In genomic region chr5:54785729-54786548, GRCh38 we compare ENCODE assay signal across 8 cellular contexts.
DNase-seq lines count a peak whose midpoint lies in the region; ATAC-seq and TF ChIP-seq lines count a peak whose summit lies in the region.

No MANE protein-coding gene starts in this region.

- H3K27me3 Mint-ChIP-seq in WTC11 (ENCODE audit: low read depth) = no peaks in the 10 kb centered on the region; the same call in 1 of the 2 replicates

- H3K4me3 Mint-ChIP-seq in WTC11 = no peak overlapping the region

- POLR2A ChIA-PET in WTC11 (lab: Charles Lee) = no interaction called here

- no peak overlapping the region for H3K27ac Mint-ChIP-seq in WTC11

- no peaks in the 10 kb centered on the region for H3K4me1 Mint-ChIP-seq in WTC11

- H3K36me3 Mint-ChIP-seq in WTC11 = no peaks in the 10 kb centered on the region

- peaks cover 31% of the 10 kb centered on the region for H3K9me3 Mint-ChIP-seq in WTC11

- no peak for TF ChIP-seq CTCF in WTC11 (IDR thresholded peaks at IDR 0.05)

- ATAC-seq in GM18508 (IDR thresholded peaks at IDR 0.05; ENCODE audit: insufficient read depth, unreplicated experiment) (peak; percentile 68), HG03066 (IDR thresholded peaks at IDR 0.05; ENCODE audit: low read depth, unreplicated experiment) (peak; percentile 90), WTC11 (peak; percentile 47), left lobe of liver (peak; percentile 93)

- DNase-seq in WTC11 (ENCODE audit: low spot score) = no peak
- DNase-seq in left lobe of liver (ENCODE audit: low spot score) = peak; percentile 73
- DNase-seq in NCI-H1436 (lab: John Stamatoyannopoulos, UW) = no peak
- no peak for DNase-seq in NCI-H748 treated with DMSO at 0.1 percent for 48 hours (lab: John Stamatoyannopoulos, UW)
- no peak for DNase-seq in activated T-cell treated with anti-CD3 and anti-CD28 coated beads, Interleukin-2, amount 50 U/mL, for 1 hour
- no peak for DNase-seq in ecto neural progenitor cell (ENCODE audit: low spot score)

- CTCF ChIA-PET in WTC11 (lab: Charles Lee) = no interaction called here

TF ChIP-seq in WTC11, 78 proteins besides CTCF, POLR2A, EP300 and RAD21:
- TF ChIP-seq NR3C1 (CRISPR knock-in tag; conservative IDR thresholded peaks at IDR 0.05; ENCODE audit: low read depth) (no peak), MYBL2 (CRISPR knock-in tag; IDR thresholded peaks at IDR 0.05) (no peak), MAX (CRISPR knock-in tag; IDR thresholded peaks at IDR 0.05) (no peak), E2F5 (CRISPR knock-in tag; IDR thresholded peaks at IDR 0.05) (no peak)
